Comparison of ENCODE assay signal across 1 cellular context in the genomic region with DNA sequence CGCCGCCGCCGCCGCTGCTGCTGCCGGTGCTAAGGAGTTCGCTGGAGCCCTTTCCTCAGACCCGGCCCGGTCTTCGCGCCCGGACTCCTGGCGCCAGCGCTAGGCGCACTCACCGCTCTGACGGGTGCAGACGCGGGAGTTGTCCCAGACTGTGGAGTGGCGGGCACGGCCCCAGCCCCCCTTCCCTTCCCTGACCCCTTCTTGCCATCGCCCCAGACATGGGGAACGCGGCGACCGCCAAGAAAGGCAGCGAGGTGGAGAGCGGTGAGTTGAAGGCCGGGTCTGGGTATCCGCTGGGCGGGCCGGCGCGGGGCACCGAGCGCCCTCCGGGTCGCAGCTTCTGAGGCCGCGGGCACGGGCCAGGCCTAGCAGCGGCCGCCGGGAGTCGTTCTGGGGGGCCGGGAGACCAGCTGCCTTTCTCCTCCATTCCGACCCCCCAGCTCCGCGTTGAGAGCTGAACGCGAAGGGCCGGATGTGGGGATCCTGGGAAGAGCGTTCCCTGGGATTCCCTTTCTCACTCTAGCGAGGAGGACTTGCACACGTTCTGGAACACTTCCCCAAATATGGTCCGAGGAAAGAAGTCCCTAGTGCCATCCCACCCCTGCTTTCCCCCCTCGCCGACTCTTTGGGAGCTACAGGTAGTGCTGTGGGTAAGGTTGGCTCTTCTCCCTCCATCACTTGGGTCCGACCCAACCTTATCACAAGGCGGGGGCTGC.
TF ChIP-seq lines count a peak whose summit lies in the region.

No MANE protein-coding gene starts in this region.

TF ChIP-seq in HepG2, 621 proteins besides CTCF, POLR2A, EP300 and RAD21 (continued from another document and continues in another):
- TF ChIP-seq, protein P1, sequence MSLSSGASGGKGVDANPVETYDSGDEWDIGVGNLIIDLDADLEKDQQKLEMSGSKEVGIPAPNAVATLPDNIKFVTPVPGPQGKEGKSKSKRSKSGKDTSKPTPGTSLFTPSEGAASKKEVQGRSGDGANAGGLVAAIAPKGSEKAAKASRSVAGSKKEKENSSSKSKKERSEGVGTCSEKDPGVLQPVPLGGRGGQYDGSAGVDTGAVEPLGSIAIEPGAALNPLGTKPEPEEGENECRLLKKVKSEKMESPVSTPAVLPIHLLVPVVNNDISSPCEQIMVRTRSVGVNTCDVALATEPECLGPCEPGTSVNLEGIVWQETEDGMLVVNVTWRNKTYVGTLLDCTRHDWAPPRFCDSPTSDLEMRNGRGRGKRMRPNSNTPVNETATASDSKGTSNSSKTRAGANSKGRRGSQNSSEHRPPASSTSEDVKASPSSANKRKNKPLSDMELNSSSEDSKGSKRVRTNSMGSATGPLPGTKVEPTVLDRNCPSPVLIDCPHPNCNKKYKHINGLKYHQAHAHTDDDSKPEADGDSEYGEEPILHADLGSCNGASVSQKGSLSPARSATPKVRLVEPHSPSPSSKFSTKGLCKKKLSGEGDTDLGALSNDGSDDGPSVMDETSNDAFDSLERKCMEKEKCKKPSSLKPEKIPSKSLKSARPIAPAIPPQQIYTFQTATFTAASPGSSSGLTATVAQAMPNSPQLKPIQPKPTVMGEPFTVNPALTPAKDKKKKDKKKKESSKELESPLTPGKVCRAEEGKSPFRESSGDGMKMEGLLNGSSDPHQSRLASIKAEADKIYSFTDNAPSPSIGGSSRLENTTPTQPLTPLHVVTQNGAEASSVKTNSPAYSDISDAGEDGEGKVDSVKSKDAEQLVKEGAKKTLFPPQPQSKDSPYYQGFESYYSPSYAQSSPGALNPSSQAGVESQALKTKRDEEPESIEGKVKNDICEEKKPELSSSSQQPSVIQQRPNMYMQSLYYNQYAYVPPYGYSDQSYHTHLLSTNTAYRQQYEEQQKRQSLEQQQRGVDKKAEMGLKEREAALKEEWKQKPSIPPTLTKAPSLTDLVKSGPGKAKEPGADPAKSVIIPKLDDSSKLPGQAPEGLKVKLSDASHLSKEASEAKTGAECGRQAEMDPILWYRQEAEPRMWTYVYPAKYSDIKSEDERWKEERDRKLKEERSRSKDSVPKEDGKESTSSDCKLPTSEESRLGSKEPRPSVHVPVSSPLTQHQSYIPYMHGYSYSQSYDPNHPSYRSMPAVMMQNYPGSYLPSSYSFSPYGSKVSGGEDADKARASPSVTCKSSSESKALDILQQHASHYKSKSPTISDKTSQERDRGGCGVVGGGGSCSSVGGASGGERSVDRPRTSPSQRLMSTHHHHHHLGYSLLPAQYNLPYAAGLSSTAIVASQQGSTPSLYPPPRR (CRISPR knock-in tag; IDR thresholded peaks at IDR 0.05; ENCODE audit: borderline replicate concordance), result no peak
- no peak for TF ChIP-seq RFXAP (CRISPR knock-in tag; IDR thresholded peaks at IDR 0.05; ENCODE audit: borderline replicate concordance)
- TF ChIP-seq ZFYVE20 (CRISPR knock-in tag; IDR thresholded peaks at IDR 0.05; ENCODE audit: borderline replicate concordance, low read depth), result no peak
- TF ChIP-seq, protein P2, sequence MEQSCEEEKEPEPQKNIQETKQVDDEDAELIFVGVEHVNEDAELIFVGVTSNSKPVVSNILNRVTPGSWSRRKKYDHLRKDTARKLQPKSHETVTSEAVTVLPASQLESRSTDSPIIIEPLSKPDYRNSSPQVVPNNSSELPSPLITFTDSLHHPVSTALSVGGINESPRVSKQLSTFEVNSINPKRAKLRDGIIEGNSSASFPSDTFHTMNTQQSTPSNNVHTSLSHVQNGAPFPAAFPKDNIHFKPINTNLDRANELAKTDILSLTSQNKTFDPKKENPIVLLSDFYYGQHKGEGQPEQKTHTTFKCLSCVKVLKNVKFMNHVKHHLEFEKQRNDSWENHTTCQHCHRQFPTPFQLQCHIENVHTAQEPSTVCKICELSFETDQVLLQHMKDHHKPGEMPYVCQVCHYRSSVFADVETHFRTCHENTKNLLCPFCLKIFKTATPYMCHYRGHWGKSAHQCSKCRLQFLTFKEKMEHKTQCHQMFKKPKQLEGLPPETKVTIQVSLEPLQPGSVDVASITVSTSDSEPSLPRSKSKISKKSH (CRISPR knock-in tag; IDR thresholded peaks at IDR 0.05; ENCODE audit: borderline replicate concordance), result 0 out of 2 replicates have a peak, but pooled peaks have one; percentile 19
- TF ChIP-seq, protein P3, sequence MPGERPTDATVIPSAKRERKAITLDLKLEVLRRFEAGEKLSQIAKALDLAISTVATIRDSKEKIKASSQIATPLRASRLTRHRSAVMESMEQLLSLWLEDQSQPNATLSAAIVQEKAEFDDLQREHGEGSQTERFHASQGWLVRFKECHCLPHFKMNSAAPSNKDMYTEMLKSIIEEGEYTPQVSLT (CRISPR knock-in tag; IDR thresholded peaks at IDR 0.05; ENCODE audit: borderline replicate concordance, low read depth), result no peak
- TF ChIP-seq SMAD3 (CRISPR knock-in tag; IDR thresholded peaks at IDR 0.05), result no peak
- no peak for TF ChIP-seq ARNTL (CRISPR knock-in tag; IDR thresholded peaks at IDR 0.05)
- no peak for TF ChIP-seq ZKSCAN1 (IDR thresholded peaks at IDR 0.05; ENCODE audit: low read length)
- TF ChIP-seq ATAD3A (CRISPR knock-in tag; IDR thresholded peaks at IDR 0.05), result no peak
- TF ChIP-seq, protein P4, sequence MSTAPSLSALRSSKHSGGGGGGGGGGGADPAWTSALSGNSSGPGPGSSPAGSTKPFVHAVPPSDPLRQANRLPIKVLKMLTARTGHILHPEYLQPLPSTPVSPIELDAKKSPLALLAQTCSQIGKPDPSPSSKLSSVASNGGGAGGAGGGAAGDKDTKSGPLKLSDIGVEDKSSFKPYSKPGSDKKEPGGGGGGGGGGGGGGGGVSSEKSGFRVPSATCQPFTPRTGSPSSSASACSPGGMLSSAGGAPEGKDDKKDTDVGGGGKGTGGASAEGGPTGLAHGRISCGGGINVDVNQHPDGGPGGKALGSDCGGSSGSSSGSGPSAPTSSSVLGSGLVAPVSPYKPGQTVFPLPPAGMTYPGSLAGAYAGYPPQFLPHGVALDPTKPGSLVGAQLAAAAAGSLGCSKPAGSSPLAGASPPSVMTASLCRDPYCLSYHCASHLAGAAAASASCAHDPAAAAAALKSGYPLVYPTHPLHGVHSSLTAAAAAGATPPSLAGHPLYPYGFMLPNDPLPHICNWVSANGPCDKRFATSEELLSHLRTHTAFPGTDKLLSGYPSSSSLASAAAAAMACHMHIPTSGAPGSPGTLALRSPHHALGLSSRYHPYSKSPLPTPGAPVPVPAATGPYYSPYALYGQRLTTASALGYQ (CRISPR knock-in tag; IDR thresholded peaks at IDR 0.05), result no peak
- TF ChIP-seq, protein P5, sequence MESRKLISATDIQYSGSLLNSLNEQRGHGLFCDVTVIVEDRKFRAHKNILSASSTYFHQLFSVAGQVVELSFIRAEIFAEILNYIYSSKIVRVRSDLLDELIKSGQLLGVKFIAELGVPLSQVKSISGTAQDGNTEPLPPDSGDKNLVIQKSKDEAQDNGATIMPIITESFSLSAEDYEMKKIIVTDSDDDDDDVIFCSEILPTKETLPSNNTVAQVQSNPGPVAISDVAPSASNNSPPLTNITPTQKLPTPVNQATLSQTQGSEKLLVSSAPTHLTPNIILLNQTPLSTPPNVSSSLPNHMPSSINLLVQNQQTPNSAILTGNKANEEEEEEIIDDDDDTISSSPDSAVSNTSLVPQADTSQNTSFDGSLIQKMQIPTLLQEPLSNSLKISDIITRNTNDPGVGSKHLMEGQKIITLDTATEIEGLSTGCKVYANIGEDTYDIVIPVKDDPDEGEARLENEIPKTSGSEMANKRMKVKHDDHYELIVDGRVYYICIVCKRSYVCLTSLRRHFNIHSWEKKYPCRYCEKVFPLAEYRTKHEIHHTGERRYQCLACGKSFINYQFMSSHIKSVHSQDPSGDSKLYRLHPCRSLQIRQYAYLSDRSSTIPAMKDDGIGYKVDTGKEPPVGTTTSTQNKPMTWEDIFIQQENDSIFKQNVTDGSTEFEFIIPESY (CRISPR knock-in tag; IDR thresholded peaks at IDR 0.05), result no peak
- 0 out of 2 replicates have a peak, but pooled peaks have one; percentile 48 for TF ChIP-seq SAFB2 (CRISPR knock-in tag; IDR thresholded peaks at IDR 0.05; ENCODE audit: borderline replicate concordance, low read depth)
- no peak for TF ChIP-seq TGIF2 (CRISPR knock-in tag; IDR thresholded peaks at IDR 0.05)
- TF ChIP-seq, protein P6, sequence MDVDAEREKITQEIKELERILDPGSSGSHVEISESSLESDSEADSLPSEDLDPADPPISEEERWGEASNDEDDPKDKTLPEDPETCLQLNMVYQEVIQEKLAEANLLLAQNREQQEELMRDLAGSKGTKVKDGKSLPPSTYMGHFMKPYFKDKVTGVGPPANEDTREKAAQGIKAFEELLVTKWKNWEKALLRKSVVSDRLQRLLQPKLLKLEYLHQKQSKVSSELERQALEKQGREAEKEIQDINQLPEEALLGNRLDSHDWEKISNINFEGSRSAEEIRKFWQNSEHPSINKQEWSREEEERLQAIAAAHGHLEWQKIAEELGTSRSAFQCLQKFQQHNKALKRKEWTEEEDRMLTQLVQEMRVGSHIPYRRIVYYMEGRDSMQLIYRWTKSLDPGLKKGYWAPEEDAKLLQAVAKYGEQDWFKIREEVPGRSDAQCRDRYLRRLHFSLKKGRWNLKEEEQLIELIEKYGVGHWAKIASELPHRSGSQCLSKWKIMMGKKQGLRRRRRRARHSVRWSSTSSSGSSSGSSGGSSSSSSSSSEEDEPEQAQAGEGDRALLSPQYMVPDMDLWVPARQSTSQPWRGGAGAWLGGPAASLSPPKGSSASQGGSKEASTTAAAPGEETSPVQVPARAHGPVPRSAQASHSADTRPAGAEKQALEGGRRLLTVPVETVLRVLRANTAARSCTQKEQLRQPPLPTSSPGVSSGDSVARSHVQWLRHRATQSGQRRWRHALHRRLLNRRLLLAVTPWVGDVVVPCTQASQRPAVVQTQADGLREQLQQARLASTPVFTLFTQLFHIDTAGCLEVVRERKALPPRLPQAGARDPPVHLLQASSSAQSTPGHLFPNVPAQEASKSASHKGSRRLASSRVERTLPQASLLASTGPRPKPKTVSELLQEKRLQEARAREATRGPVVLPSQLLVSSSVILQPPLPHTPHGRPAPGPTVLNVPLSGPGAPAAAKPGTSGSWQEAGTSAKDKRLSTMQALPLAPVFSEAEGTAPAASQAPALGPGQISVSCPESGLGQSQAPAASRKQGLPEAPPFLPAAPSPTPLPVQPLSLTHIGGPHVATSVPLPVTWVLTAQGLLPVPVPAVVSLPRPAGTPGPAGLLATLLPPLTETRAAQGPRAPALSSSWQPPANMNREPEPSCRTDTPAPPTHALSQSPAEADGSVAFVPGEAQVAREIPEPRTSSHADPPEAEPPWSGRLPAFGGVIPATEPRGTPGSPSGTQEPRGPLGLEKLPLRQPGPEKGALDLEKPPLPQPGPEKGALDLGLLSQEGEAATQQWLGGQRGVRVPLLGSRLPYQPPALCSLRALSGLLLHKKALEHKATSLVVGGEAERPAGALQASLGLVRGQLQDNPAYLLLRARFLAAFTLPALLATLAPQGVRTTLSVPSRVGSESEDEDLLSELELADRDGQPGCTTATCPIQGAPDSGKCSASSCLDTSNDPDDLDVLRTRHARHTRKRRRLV (CRISPR knock-in tag; IDR thresholded peaks at IDR 0.05), result no peak
- TF ChIP-seq, protein P7, sequence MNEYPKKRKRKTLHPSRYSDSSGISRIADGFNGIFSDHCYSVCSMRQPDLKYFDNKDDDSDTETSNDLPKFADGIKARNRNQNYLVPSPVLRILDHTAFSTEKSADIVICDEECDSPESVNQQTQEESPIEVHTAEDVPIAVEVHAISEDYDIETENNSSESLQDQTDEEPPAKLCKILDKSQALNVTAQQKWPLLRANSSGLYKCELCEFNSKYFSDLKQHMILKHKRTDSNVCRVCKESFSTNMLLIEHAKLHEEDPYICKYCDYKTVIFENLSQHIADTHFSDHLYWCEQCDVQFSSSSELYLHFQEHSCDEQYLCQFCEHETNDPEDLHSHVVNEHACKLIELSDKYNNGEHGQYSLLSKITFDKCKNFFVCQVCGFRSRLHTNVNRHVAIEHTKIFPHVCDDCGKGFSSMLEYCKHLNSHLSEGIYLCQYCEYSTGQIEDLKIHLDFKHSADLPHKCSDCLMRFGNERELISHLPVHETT (CRISPR knock-in tag; conservative IDR thresholded peaks at IDR 0.05), result no peak; the same call in 1 of the 2 replicates
- no peak; the same call in 1 of the 2 replicates for TF ChIP-seq ZNF232 (CRISPR knock-in tag; IDR thresholded peaks at IDR 0.05; ENCODE audit: borderline replicate concordance)
- TF ChIP-seq, protein P8, sequence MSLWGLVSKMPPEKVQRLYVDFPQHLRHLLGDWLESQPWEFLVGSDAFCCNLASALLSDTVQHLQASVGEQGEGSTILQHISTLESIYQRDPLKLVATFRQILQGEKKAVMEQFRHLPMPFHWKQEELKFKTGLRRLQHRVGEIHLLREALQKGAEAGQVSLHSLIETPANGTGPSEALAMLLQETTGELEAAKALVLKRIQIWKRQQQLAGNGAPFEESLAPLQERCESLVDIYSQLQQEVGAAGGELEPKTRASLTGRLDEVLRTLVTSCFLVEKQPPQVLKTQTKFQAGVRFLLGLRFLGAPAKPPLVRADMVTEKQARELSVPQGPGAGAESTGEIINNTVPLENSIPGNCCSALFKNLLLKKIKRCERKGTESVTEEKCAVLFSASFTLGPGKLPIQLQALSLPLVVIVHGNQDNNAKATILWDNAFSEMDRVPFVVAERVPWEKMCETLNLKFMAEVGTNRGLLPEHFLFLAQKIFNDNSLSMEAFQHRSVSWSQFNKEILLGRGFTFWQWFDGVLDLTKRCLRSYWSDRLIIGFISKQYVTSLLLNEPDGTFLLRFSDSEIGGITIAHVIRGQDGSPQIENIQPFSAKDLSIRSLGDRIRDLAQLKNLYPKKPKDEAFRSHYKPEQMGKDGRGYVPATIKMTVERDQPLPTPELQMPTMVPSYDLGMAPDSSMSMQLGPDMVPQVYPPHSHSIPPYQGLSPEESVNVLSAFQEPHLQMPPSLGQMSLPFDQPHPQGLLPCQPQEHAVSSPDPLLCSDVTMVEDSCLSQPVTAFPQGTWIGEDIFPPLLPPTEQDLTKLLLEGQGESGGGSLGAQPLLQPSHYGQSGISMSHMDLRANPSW (CRISPR knock-in tag; IDR thresholded peaks at IDR 0.05; ENCODE audit: borderline replicate concordance), result no peak
- TF ChIP-seq, protein P9, sequence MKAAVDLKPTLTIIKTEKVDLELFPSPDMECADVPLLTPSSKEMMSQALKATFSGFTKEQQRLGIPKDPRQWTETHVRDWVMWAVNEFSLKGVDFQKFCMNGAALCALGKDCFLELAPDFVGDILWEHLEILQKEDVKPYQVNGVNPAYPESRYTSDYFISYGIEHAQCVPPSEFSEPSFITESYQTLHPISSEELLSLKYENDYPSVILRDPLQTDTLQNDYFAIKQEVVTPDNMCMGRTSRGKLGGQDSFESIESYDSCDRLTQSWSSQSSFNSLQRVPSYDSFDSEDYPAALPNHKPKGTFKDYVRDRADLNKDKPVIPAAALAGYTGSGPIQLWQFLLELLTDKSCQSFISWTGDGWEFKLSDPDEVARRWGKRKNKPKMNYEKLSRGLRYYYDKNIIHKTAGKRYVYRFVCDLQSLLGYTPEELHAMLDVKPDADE (CRISPR knock-in tag; IDR thresholded peaks at IDR 0.05), result 0 out of 2 replicates have a peak, but pooled peaks have one; percentile 17
- TF ChIP-seq CREB1 (IDR thresholded peaks at IDR 0.05), result no peak
- TF ChIP-seq CREB1 (CRISPR knock-in tag; IDR thresholded peaks at IDR 0.05), result no peak
- TF ChIP-seq, protein P10, sequence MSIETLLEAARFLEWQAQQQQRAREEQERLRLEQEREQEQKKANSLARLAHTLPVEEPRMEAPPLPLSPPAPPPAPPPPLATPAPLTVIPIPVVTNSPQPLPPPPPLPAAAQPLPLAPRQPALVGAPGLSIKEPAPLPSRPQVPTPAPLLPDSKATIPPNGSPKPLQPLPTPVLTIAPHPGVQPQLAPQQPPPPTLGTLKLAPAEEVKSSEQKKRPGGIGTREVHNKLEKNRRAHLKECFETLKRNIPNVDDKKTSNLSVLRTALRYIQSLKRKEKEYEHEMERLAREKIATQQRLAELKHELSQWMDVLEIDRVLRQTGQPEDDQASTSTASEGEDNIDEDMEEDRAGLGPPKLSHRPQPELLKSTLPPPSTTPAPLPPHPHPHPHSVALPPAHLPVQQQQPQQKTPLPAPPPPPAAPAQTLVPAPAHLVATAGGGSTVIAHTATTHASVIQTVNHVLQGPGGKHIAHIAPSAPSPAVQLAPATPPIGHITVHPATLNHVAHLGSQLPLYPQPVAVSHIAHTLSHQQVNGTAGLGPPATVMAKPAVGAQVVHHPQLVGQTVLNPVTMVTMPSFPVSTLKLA (IDR thresholded peaks at IDR 0.05), result no peak
- no peak for TF ChIP-seq ZNF749 (CRISPR knock-in tag; IDR thresholded peaks at IDR 0.05; ENCODE audit: borderline replicate concordance)
